Comparison of ENCODE assay signal across 11 cellular contexts in the genomic region with DNA sequence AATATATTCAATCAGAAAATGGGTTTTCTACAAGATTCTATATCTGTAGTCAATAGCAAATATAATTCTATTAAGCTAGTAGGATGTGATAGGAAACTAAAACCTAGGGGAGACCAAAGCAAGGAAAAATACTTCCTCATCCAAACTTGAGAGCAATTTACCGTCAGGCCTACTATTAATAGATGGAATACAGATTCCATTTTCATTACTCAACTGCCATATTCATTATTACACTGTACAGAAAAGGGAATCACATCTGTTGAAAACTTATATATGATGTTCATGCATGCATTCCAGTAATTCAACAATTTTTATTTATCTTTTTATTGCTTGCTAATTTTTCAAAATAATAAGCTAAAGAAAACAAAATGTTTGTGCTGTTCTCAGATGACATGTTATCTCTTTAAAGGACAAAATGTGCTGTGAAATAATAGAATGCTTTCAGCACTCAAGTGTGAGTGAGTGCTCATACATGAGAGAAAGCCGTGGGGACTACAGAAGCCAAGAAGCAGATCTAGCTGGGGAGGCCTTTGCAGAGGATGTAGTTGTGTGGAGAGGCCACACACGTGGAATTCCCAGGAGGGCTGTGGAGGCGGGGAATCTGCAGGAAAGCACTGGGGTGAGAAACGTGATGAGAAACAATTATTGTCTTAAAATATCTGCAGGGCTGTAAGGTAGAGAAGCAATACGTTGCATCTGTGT.
DNase-seq lines count a peak whose midpoint lies in the region; TF ChIP-seq lines count a peak whose summit lies in the region.
"Had no signal": no experiment of that assay in that cellular context is flagged by ENCODE, and none has a peak within 500 bp of the region (broad histone marks: within the 10 kb centered on the region; RNA-seq: fewer than 3 reads in every experiment).

No MANE protein-coding gene starts in this region.

- H3K9me3 ChIP-seq in ascending aorta (no peaks in the 10 kb centered on the region), hepatocyte (ENCODE audit: low read depth) (no peaks in the 10 kb centered on the region), subcutaneous abdominal adipose tissue (ENCODE audit: control insufficient read depth in 5 of 5, low read length in 5 of 5) (no peaks in the 10 kb centered on the region)

- no peak overlapping the region for H3K4me2 ChIP-seq in hepatocyte

- H3K4me1 ChIP-seq in ascending aorta (peaks cover 31 to 69% of the 10 kb centered on the region in 2 donors), hepatocyte (ENCODE audit: insufficient read depth) (peaks cover 57% of the 10 kb centered on the region), subcutaneous abdominal adipose tissue (ENCODE audit: control insufficient read depth in 5 of 5, insufficient read depth in 5 of 5, low read length in 5 of 5) (peaks cover 6 to 77% (median 66%) of the 10 kb centered on the region in 5 donors)

- no peaks in the 10 kb centered on the region for H3K36me3 ChIP-seq in ascending aorta
- H3K36me3 ChIP-seq in hepatocyte (replicated peaks; ENCODE audit: insufficient read depth, low read depth) = no peaks in the 10 kb centered on the region
- no peaks in the 10 kb centered on the region for H3K36me3 ChIP-seq in subcutaneous abdominal adipose tissue (ENCODE audit: control insufficient read depth in 5 of 5, insufficient read depth in 5 of 5, low read length in 5 of 5)

- H3K27me3 ChIP-seq in ascending aorta (no peaks in the 10 kb centered on the region), hepatocyte (no peaks in the 10 kb centered on the region), subcutaneous abdominal adipose tissue (ENCODE audit: control insufficient read depth in 5 of 5, insufficient read depth in 4 of 5, low read length in 5 of 5) (no peaks in the 10 kb centered on the region)

- POLR2A ChIA-PET in HEK293T (lab: Yijun Ruan, JAX) = no interaction called here

- H3K4me3 ChIP-seq in ascending aorta = no peak overlapping the region
- no peak overlapping the region for H3K4me3 ChIP-seq in hepatocyte
- H3K4me3 ChIP-seq in subcutaneous abdominal adipose tissue (ENCODE audit: low read depth in 1 of 5, low read length in 5 of 5) = no peak overlapping the region
- H3K4me3 ChIP-seq: SK-N-MC had no signal

- no peak overlapping the region for H2AFZ ChIP-seq in hepatocyte

- WGBS in hepatocyte (ENCODE audit: low lambda C conversion rate, missing lambda C conversion rate) = 51% methylated on average over 6 of the region's 6 CpGs

- peak overlapping the region; percentile 89 to 93 for H3K27ac ChIP-seq in ascending aorta
- peak overlapping the region; percentile 96 for H3K27ac ChIP-seq in hepatocyte
- peak overlapping the region; percentile 88 for H3K27ac ChIP-seq in subcutaneous abdominal adipose tissue (ENCODE audit: low read depth, low read length)
- H3K27ac ChIP-seq: SK-N-MC had no signal

- H3K79me2 ChIP-seq in hepatocyte = peaks cover 16% of the 10 kb centered on the region

- no peaks in the 10 kb centered on the region for H3K9me2 ChIP-seq in hepatocyte (replicated peaks; ENCODE audit: insufficient read depth)

- H4K20me1 ChIP-seq in hepatocyte (ENCODE audit: insufficient read depth, poor library complexity, severe bottlenecking) = no peaks in the 10 kb centered on the region

- DNase-seq in HEK293T (ENCODE audit: extremely low spot score) (peak; percentile 15), ascending aorta (ENCODE audit: low spot score in 2 of 2) (no peak), hepatocyte (ENCODE audit: low spot score) (no peak), COLO829 (ENCODE audit: low spot score) (no peak), SW480 (ENCODE audit: low spot score) (no peak)
- DNase-seq in activated T-cell treated with anti-CD3 and anti-CD28 coated beads, Interleukin-2, amount 50 U/mL, for 48 hours = no peak
- no peak for DNase-seq in effector CD8-positive, alpha-beta T cell (lab: John Stamatoyannopoulos, UW)
- DNase-seq: cortex of kidney, immature natural killer cell had no signal

- no peak overlapping the region for H3K9ac ChIP-seq in subcutaneous abdominal adipose tissue (ENCODE audit: low read length in 5 of 5)

- CTCF ChIA-PET in HEK293T (lab: Yijun Ruan, JAX) = no interaction called here

- no peak for TF ChIP-seq CTCF in ascending aorta (IDR thresholded peaks at IDR 0.05)
- TF ChIP-seq CTCF in hepatocyte (IDR thresholded peaks at IDR 0.05; ENCODE audit: poor library complexity) = no peak

- intact Hi-C loops in ascending aorta (cut with DNase I) = loop anchor here (5.0 kb wide), 2 partner anchors 42 to 372 kb away; partner anchors contain the start of gene SEC61G

TF ChIP-seq in HEK293T, 16 proteins besides CTCF, POLR2A, EP300 and RAD21:
- no peak for TF ChIP-seq NFRKB (IDR thresholded peaks at IDR 0.05)
- TF ChIP-seq ZNF384 (IDR thresholded peaks at IDR 0.05) = no peak
- TF ChIP-seq ELF4 (IDR thresholded peaks at IDR 0.05) = no peak
- no peak for TF ChIP-seq FOXK2 (IDR thresholded peaks at IDR 0.05)
- no peak for TF ChIP-seq SUZ12 (IDR thresholded peaks at IDR 0.05)
- no peak for TF ChIP-seq FOXA1 (IDR thresholded peaks at IDR 0.05)
- no peak for TF ChIP-seq BHLHE40 (IDR thresholded peaks at IDR 0.05; ENCODE audit: borderline replicate concordance)
- no peak for TF ChIP-seq FOXM1 (IDR thresholded peaks at IDR 0.05; ENCODE audit: borderline replicate concordance)
- no peak for TF ChIP-seq CTBP1 (IDR thresholded peaks at IDR 0.05; ENCODE audit: borderline replicate concordance)
- no peak for TF ChIP-seq LEF1 (IDR thresholded peaks at IDR 0.05; ENCODE audit: borderline replicate concordance)
- TF ChIP-seq SP1 (IDR thresholded peaks at IDR 0.05) = no peak
